8 cellular contexts compared by ENCODE assay signal in genomic region chr3:46932455-46933225, GRCh38. TPM values are rescaled to one million over a fixed set of nuclear protein-coding genes. Genes with fewer than 3 reads are reported as not detected.
A peak's percentile ranks its signal among the peaks of the same experiment; 100 is the strongest.
DNase-seq lines count a peak whose midpoint lies in the region; ATAC-seq, FAIRE-seq and TF ChIP-seq lines count a peak whose summit lies in the region.

No MANE protein-coding gene starts in this region.

- H2AFZ ChIP-seq in K562 (ENCODE audit: low read depth, low read length): no peak overlapping the region

- H3K27me3 ChIP-seq in K562 (ENCODE audit: control insufficient read depth in 2 of 2, insufficient read depth in 2 of 2, low read length in 2 of 2) (no peaks in the 10 kb centered on the region), lung (ENCODE audit: control insufficient read depth, insufficient read depth) (no peaks in the 10 kb centered on the region)

- TF ChIP-seq POLR2A in K562 (conservative IDR thresholded peaks at IDR 0.05): no peak

- DNase-seq in activated CD4-positive, alpha-beta T cell treated with anti-CD3 and anti-CD28 coated beads for 36 hours: no peak
- no peak for DNase-seq in activated CD4-positive, alpha-beta T cell treated with anti-CD3 and anti-CD28 coated beads, Interleukin-2, amount 50 U/mL, for 4 hours
- DNase-seq in K562 (ENCODE audit: extremely low read depth in 1 of 4, low spot score in 3 of 4) (no peak), lung (ENCODE audit: low spot score) (no peak), substantia nigra (lab: John Stamatoyannopoulos, UW) (no peak), KBM-7 (no peak), cerebellar cortex (ENCODE audit: low spot score) (no peak)

- H3K4me2 ChIP-seq in K562 (ENCODE audit: insufficient read depth, low read length): no peak overlapping the region

- in situ Hi-C loops in K562 (cut with MboI) (no loop called here), KBM-7 (cut with MboI; ENCODE audit: low pct_unique_long_range_greater_than_20kb, low sequenced_read_pairs) (no loop called here)

- no peak for FAIRE-seq in K562 (lab: Jason Lieb, UNC)

- peak in 2 of 3 experiments; percentile 42 to 47; a peak in 4 of 6 replicates for TF ChIP-seq CTCF in K562 (IDR thresholded peaks at IDR 0.05 in 2 of 3, conservative IDR thresholded peaks at IDR 0.05 in 1 of 3; ENCODE audit: insufficient read depth in 2 of 3, low read depth in 1 of 3, low read length in 3 of 3)
- no peak for TF ChIP-seq CTCF in lung (IDR thresholded peaks at IDR 0.05; ENCODE audit: control extremely low read depth, extremely low read depth)

- TF ChIP-seq RAD21 in K562 (CRISPR knock-in tag; conservative IDR thresholded peaks at IDR 0.05 in 1 of 2, IDR thresholded peaks at IDR 0.05 in 1 of 2): peak in 1 of 2 experiments; percentile 34; a peak in 3 of 4 replicates

- H3K36me3 ChIP-seq in K562 (ENCODE audit: control insufficient read depth, insufficient read depth, low read length): peaks cover 76% of the 10 kb centered on the region
- H3K36me3 ChIP-seq in lung (ENCODE audit: control insufficient read depth in 2 of 2, insufficient read depth in 2 of 2, low read length in 2 of 2): peaks cover 0 to 11% of the 10 kb centered on the region in 2 donors

- peaks cover 56% of the 10 kb centered on the region for H3K4me1 Mint-ChIP-seq in activated CD4-positive, alpha-beta T cell treated with anti-CD3 and anti-CD28 coated beads for 36 hours

- no peak overlapping the region for H3K4me3 Mint-ChIP-seq in activated CD4-positive, alpha-beta T cell treated with anti-CD3 and anti-CD28 coated beads for 36 hours

- TF ChIP-seq EP300 in K562 (IDR thresholded peaks at IDR 0.05; ENCODE audit: low read length): no peak

- H3K9me3 ChIP-seq in K562 (replicated peaks; ENCODE audit: control insufficient read depth, insufficient read depth, low read depth, low read length) (no peaks in the 10 kb centered on the region), lung (ENCODE audit: control insufficient read depth in 2 of 2, insufficient read depth in 1 of 2, low read length in 1 of 2) (no peaks in the 10 kb centered on the region)

- peak overlapping the region; percentile 30 for H3K27ac Mint-ChIP-seq in activated CD4-positive, alpha-beta T cell treated with anti-CD3 and anti-CD28 coated beads for 36 hours

- CTCF ChIA-PET in activated CD4-positive, alpha-beta T cell treated with anti-CD3 and anti-CD28 coated beads for 36 hours (lab: Charles Lee): interaction anchor here (0.6 to 1.3 kb wide), 5 partner anchors 23 to 210 kb away, joined by 3 read pairs; no protein-coding TSS in a partner anchor
- CTCF ChIA-PET in K562 (lab: Yijun Ruan, JAX; ENCODE audit: low intra/inter-chr PET ratio): interaction anchor here (1.2 kb wide), 1 partner anchor 66 kb away, joined by 6 read pairs; no protein-coding TSS in a partner anchor

- peaks cover 33% of the 10 kb centered on the region for H4K20me1 ChIP-seq in K562 (replicated peaks; ENCODE audit: control insufficient read depth, insufficient read depth, low read length)

- WGBS in K562 (ENCODE audit: insufficient coverage, low coverage, missing lambda C conversion rate): 50% methylated on average over 7 of the region's 7 CpGs
- 68 to 69% methylated on average over 7 of the region's 7 CpGs for WGBS in lung, 2 donors

- H3K4me3 ChIP-seq in K562: no peak overlapping the region
- H3K4me3 ChIP-seq in lung: no peak overlapping the region

- intact Hi-C loops in activated CD4-positive, alpha-beta T cell treated with anti-CD3 and anti-CD28 coated beads for 36 hours (cut with DNase I, micrococcal nuclease): no loop called here
- intact Hi-C loops in K562 (cut with micrococcal nuclease): loop anchor here (5.0 kb wide), 1 partner anchor 45 kb away; the partner anchor contains the start of genes CCDC12 and NBEAL2

- peak overlapping the region in 1 of 2 experiments; percentile 77; a peak in 2 of 4 replicates for H3K9ac ChIP-seq in K562 (ENCODE audit: insufficient read depth in 1 of 2, low read depth in 2 of 2, low read length in 2 of 2)

- peaks cover 32% of the 10 kb centered on the region for H3K36me3 Mint-ChIP-seq in activated CD4-positive, alpha-beta T cell treated with anti-CD3 and anti-CD28 coated beads for 36 hours (ENCODE audit: low read depth)

- POLR2A ChIA-PET in activated CD4-positive, alpha-beta T cell treated with anti-CD3 and anti-CD28 coated beads for 36 hours (lab: Charles Lee): no interaction called here
- POLR2A ChIA-PET in K562 (lab: Yijun Ruan, JAX): interaction anchor here (1.0 to 3.0 kb wide), 10 partner anchors 10 to 55 kb away, joined by 3 to 10 read pairs (median 5); no protein-coding TSS in a partner anchor

- H3K79me2 ChIP-seq in K562 (ENCODE audit: control insufficient read depth, insufficient read depth, low read length): peaks cover 95% of the 10 kb centered on the region

- peaks cover 10% of the 10 kb centered on the region for H3K9me1 ChIP-seq in K562 (ENCODE audit: control insufficient read depth, insufficient read depth, low read length)

- H3K4me1 ChIP-seq in K562 (replicated peaks in 1 of 2; ENCODE audit: control insufficient read depth in 2 of 2, insufficient read depth in 2 of 2, low read length in 2 of 2) (peaks cover 39 to 40% of the 10 kb centered on the region in 2 experiments), lung (ENCODE audit: control insufficient read depth in 2 of 2, insufficient read depth in 2 of 2, low read length in 2 of 2) (peaks cover 51 to 58% of the 10 kb centered on the region in 2 donors)

- H3K9me3 Mint-ChIP-seq in activated CD4-positive, alpha-beta T cell treated with anti-CD3 and anti-CD28 coated beads for 36 hours (ENCODE audit: low read depth): peaks cover 3% of the 10 kb centered on the region

- H3K27ac ChIP-seq in K562 (ENCODE audit: extremely low read depth, low read depth, low read length) (no peak overlapping the region), lung (ENCODE audit: low read depth in 1 of 2, low read length in 1 of 2) (peak overlapping the region; percentile 64 to 89), substantia nigra (ENCODE audit: low read depth, low read length, poor library complexity, severe bottlenecking) (peak overlapping the region; percentile 62)

- no TSS peak for BruUV-seq in K562 (replicated peaks; lab: Mats Ljungman, UMichigan)

- no peaks in the 10 kb centered on the region for H3K27me3 Mint-ChIP-seq in activated CD4-positive, alpha-beta T cell treated with anti-CD3 and anti-CD28 coated beads for 36 hours

- no peak for ATAC-seq in activated CD4-positive, alpha-beta T cell treated with anti-CD3 and anti-CD28 coated beads for 36 hours
- ATAC-seq in K562 (peak; percentile 43), lung (ENCODE audit: insufficient read depth, low FRiP score) (no peak), GM21515 (IDR thresholded peaks at IDR 0.05; ENCODE audit: unreplicated experiment) (no peak)

RNA-seq across cellular contexts. Expression of gene CCDC12, which starts 43.9 kb away (rescaled TPM):
- total RNA-seq in activated CD4-positive, alpha-beta T cell treated with anti-CD3 and anti-CD28 coated beads for 36 hours: 10 to 100 TPM; 45.4 to 47.8 TPM
- total RNA-seq in K562 (2011; cell fraction: chromatin; rRNA removed; ENCODE audit: low replicate concordance): 140 and 232 TPM in 2 replicates
- total RNA-seq in K562 (2011; cell fraction: nucleolus; rRNA removed): 143 and 148 TPM in 2 replicates
- total RNA-seq in K562 (2011; cell fraction: nucleoplasm; rRNA removed): 188 and 262 TPM in 2 replicates
- 99.0 and 101 TPM in 2 replicates for total RNA-seq in K562 (2014; rRNA removed)
- total RNA-seq in K562 (2014; rRNA removed; fragmentation: Illumina TruSeq; extraction: Trizol): 44.4 and 63.0 TPM in 2 replicates
- total RNA-seq in K562 (2015; rRNA removed; fragmentation: Illumina TruSeq; extraction: Trizol): 104 and 115 TPM in 2 replicates
- 75.2 and 86.9 TPM in 2 replicates for total RNA-seq in K562 (2021)
- polyA plus RNA-seq in K562 (2011; rRNA removed): 47.8 and 54.0 TPM in 2 replicates
- polyA plus RNA-seq in K562 (2011; cell fraction: cytosol; rRNA removed): 53.0 and 53.5 TPM in 2 replicates
- polyA plus RNA-seq in K562 (2011; cell fraction: nucleus; rRNA removed): 82.0 and 85.3 TPM in 2 replicates
- 77.1 and 114 TPM in 2 replicates for polyA plus RNA-seq in K562 (2012)
- polyA plus RNA-seq in K562 (2014; fragmentation: Illumina TruSeq; extraction: Trizol): 105 and 127 TPM in 2 replicates
- polyA plus RNA-seq in K562 (2014; fragmentation: Nextera tagmentation; extraction: Ambion mirVana): 10 to 100 TPM in 1 of 2 experiments, 1 to 10 TPM in 1; 8.9 to 20.9 TPM
- polyA plus RNA-seq in K562 (2014; rRNA removed): 100 and 201 TPM in 2 replicates
- 50.3 and 53.4 TPM in 2 replicates for polyA minus RNA-seq in K562 (2011; rRNA and poly(A)+ RNA removed)
- 17.4 and 21.1 TPM in 2 replicates for polyA minus RNA-seq in K562 (2011; cell fraction: cytosol; rRNA and poly(A)+ RNA removed)
- polyA minus RNA-seq in K562 (2011; cell fraction: nucleus; rRNA and poly(A)+ RNA removed): 81.3 and 87.3 TPM in 2 replicates
- total RNA-seq in lung: 10 to 100 TPM; 34.2 to 64.9 TPM
- 100 to 1,000 TPM in 1 of 2 donors, 10 to 100 TPM in 1; 75.2 to 129 TPM for polyA plus RNA-seq in lung

RNA-seq across cellular contexts. Expression of gene NBEAL2, which starts 46.8 kb away (rescaled TPM):
- total RNA-seq in activated CD4-positive, alpha-beta T cell treated with anti-CD3 and anti-CD28 coated beads for 36 hours: 10 to 100 TPM; 83.4 to 84.9 TPM
- total RNA-seq in K562 (2011; cell fraction: chromatin; rRNA removed; ENCODE audit: low replicate concordance): 322 and 1,090 TPM in 2 replicates
- 555 and 597 TPM in 2 replicates for total RNA-seq in K562 (2011; cell fraction: nucleolus; rRNA removed)
- total RNA-seq in K562 (2011; cell fraction: nucleoplasm; rRNA removed): 365 and 370 TPM in 2 replicates
- total RNA-seq in K562 (2014; rRNA removed) (41.3 and 45.2 TPM in 2 replicates), K562 (2014; rRNA removed; fragmentation: Illumina TruSeq; extraction: Trizol) (12.3 and 16.0 TPM in 2 replicates), K562 (2015; rRNA removed; fragmentation: Illumina TruSeq; extraction: Trizol) (23.7 and 23.9 TPM in 2 replicates), K562 (2021) (89.3 and 114 TPM in 2 replicates), lung (100 to 1,000 TPM in 1 of 2 donors, 10 to 100 TPM in 1; 64.4 to 167 TPM)
- polyA plus RNA-seq in K562 (2011; rRNA removed) (29.6 and 50.4 TPM in 2 replicates), K562 (2014; fragmentation: Illumina TruSeq; extraction: Trizol) (46.4 and 62.1 TPM in 2 replicates), K562 (2014; fragmentation: Nextera tagmentation; extraction: Ambion mirVana) (under 1 TPM; 0.06 to 0.24 TPM), K562 (2014; rRNA removed) (67.5 and 85.5 TPM in 2 replicates), lung (100 to 1,000 TPM; 105 to 191 TPM)
- polyA plus RNA-seq in K562 (2011; cell fraction: cytosol; rRNA removed): 25.6 and 45.5 TPM in 2 replicates
- 557 and 843 TPM in 2 replicates for polyA plus RNA-seq in K562 (2011; cell fraction: nucleus; rRNA removed)
- polyA plus RNA-seq in K562 (2012): 66.4 and 174 TPM in 2 replicates
- 8.6 and 16.8 TPM in 2 replicates for polyA minus RNA-seq in K562 (2011; rRNA and poly(A)+ RNA removed)
- polyA minus RNA-seq in K562 (2011; cell fraction: cytosol; rRNA and poly(A)+ RNA removed): 23.5 and 26.4 TPM in 2 replicates
- polyA minus RNA-seq in K562 (2011; cell fraction: nucleus; rRNA and poly(A)+ RNA removed): 104 and 118 TPM in 2 replicates

RNA-seq across cellular contexts. Expression of gene PTH1R, which starts 55.1 kb away (rescaled TPM):
- not detected for total RNA-seq in activated CD4-positive, alpha-beta T cell treated with anti-CD3 and anti-CD28 coated beads for 36 hours
- not detected in 2 replicates for total RNA-seq in K562 (2011; cell fraction: chromatin; rRNA removed; ENCODE audit: low replicate concordance)
- not detected in 2 replicates for total RNA-seq in K562 (2011; cell fraction: nucleolus; rRNA removed)
- total RNA-seq in K562 (2011; cell fraction: nucleoplasm; rRNA removed): not detected in 2 replicates
- not detected in 2 replicates for total RNA-seq in K562 (2014; rRNA removed)
- not detected in 2 replicates for total RNA-seq in K562 (2014; rRNA removed; fragmentation: Illumina TruSeq; extraction: Trizol)
- not detected in 2 replicates for total RNA-seq in K562 (2015; rRNA removed; fragmentation: Illumina TruSeq; extraction: Trizol)
- not detected in 2 replicates for total RNA-seq in K562 (2021)
- not detected in 2 replicates for polyA plus RNA-seq in K562 (2011; rRNA removed)
- polyA plus RNA-seq in K562 (2011; cell fraction: cytosol; rRNA removed): not detected in 2 replicates
- polyA plus RNA-seq in K562 (2011; cell fraction: nucleus; rRNA removed): not detected in 2 replicates
- not detected in 2 replicates for polyA plus RNA-seq in K562 (2012)
- polyA plus RNA-seq in K562 (2014; fragmentation: Illumina TruSeq; extraction: Trizol): not detected in 2 replicates
- polyA plus RNA-seq in K562 (2014; fragmentation: Nextera tagmentation; extraction: Ambion mirVana): not detected
- polyA plus RNA-seq in K562 (2014; rRNA removed): not detected in 2 replicates
- not detected in 2 replicates for polyA minus RNA-seq in K562 (2011; rRNA and poly(A)+ RNA removed)
- not detected in 2 replicates for polyA minus RNA-seq in K562 (2011; cell fraction: cytosol; rRNA and poly(A)+ RNA removed)
- not detected in 2 replicates for polyA minus RNA-seq in K562 (2011; cell fraction: nucleus; rRNA and poly(A)+ RNA removed)
- total RNA-seq in lung: 10 to 100 TPM; 14.7 to 25.1 TPM
- polyA plus RNA-seq in lung: 10 to 100 TPM; 11.2 to 29.7 TPM

Comparison
In these comparisons a context has a peak if more than half of its experiments do, and no peak if none do; other contexts are left out.
1. RNA of gene PTH1R, which starts 55.1 kb away (total RNA-seq): 14.7 to 25.1 TPM in lung; not detected in activated CD4-positive, alpha-beta T cell treated with anti-CD3 and anti-CD28 coated beads for 36 hours and not detected in K562; every median in the first group is over 10 times any median in the second.